ENCODE assay signal across 17 cellular contexts in the genomic region with DNA sequence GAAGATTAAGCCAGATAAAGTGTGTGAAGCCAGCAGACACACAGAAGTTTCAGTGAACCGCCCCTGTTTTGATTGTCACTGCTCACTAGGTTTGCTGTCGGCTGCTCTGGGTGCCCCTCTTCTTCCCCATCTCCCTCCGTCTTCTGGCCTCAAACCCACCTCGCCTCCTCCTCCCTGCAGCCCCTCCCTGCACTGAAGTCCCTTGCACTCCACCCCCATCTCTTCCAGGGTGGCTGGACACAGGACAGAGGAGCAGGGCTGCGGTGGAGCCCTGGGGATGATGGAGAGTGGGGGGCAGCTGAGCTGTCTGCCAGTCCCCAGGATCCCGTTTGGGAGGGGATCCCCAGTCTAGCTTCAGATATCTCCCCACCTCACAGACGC. TPM values are rescaled to one million over a fixed set of nuclear protein-coding genes. Genes with fewer than 3 reads are reported as not detected.
DNase-seq lines count a peak whose midpoint lies in the region; TF ChIP-seq lines count a peak whose summit lies in the region.
"Had no signal": no experiment of that assay in that cellular context is flagged by ENCODE, and none has a peak within 500 bp of the region (broad histone marks: within the 10 kb centered on the region; RNA-seq: fewer than 3 reads in every experiment).

No MANE protein-coding gene starts in this region.

- no peaks in the 10 kb centered on the region for H3K79me2 ChIP-seq in PC-9 (ENCODE audit: low read depth)

- peak overlapping the region; percentile 67; the same call in 1 of the 2 replicates for H3K27ac ChIP-seq in PC-9
- H3K27ac ChIP-seq in iPS-20b (ENCODE audit: low read length), result no peak overlapping the region
- H3K27ac ChIP-seq: 22Rv1, KMS-11 had no signal

- no TSS peak for BruUV-seq in PC-9 (replicated peaks; lab: Mats Ljungman, UMichigan)

- CTCF ChIA-PET in PC-9 (lab: Charles Lee), result no interaction called here

- H3K27me3 ChIP-seq in PC-9 (ENCODE audit: insufficient read depth, low read depth) (no peaks in the 10 kb centered on the region), iPS-20b (ENCODE audit: insufficient read depth, low read length) (peaks cover 62% of the 10 kb centered on the region)
- H3K27me3 ChIP-seq: MG63 had no signal

- H3K9ac ChIP-seq in iPS-20b (ENCODE audit: low read depth, low read length), result no peak overlapping the region
- H3K9ac ChIP-seq: KMS-11 had no signal

- intact Hi-C loops in PC-9 (cut with micrococcal nuclease; ENCODE audit: unreplicated experiment), result no loop called here
- intact Hi-C loops in activated CD4-positive, alpha-beta T cell treated with anti-CD3 and anti-CD28 coated beads, Interleukin-2, amount 10 ng/mL, durations not matched to agents 24 days and 14 days (cut with micrococcal nuclease), result loop anchor here (5.0 kb wide), 1 partner anchor 91 kb away; a partner anchor contains a TSS

- POLR2A ChIA-PET in PC-9 (lab: Charles Lee; ENCODE audit: unreplicated experiment), result interaction anchor here (0.6 kb wide), 1 partner anchor 244 kb away, joined by 4 read pairs; a partner anchor contains a TSS

- TF ChIP-seq CTCF in PC-9 (conservative IDR thresholded peaks at IDR 0.05), result no peak

- H3K27me3 Mint-ChIP-seq in activated CD4-positive, alpha-beta T cell treated with anti-CD3 and anti-CD28 coated beads, Interleukin-2, amount 10 ng/mL, durations not matched to agents 24 days and 14 days, result peaks cover 47% of the 10 kb centered on the region

- H3K4me2 ChIP-seq in PC-9, result peak overlapping the region; percentile 63; the same call in 1 of the 2 replicates
- H3K4me2 ChIP-seq: KMS-11 had no signal

- H3K4me1 Mint-ChIP-seq in activated CD4-positive, alpha-beta T cell treated with anti-CD3 and anti-CD28 coated beads, Interleukin-2, amount 10 ng/mL, durations not matched to agents 24 days and 14 days, result peaks cover 4% of the 10 kb centered on the region

- H3K36me3 ChIP-seq in PC-9 (ENCODE audit: low read depth) (no peaks in the 10 kb centered on the region), iPS-20b (ENCODE audit: insufficient read depth, low read depth, low read length) (no peaks in the 10 kb centered on the region)
- H3K36me3 ChIP-seq: MG63 had no signal

- no peaks in the 10 kb centered on the region for H4K20me1 ChIP-seq in PC-9 (ENCODE audit: insufficient read depth)

- no peaks in the 10 kb centered on the region for H3K9me3 ChIP-seq in PC-9 (ENCODE audit: insufficient read depth, low read depth)
- no peaks in the 10 kb centered on the region for H3K9me3 ChIP-seq in iPS-20b (ENCODE audit: insufficient read depth, low read depth, low read length)
- H3K9me3 ChIP-seq: MG63 had no signal

- H3K4me3 ChIP-seq in PC-9 (no peak overlapping the region), iPS-20b (ENCODE audit: low read length) (peak overlapping the region; percentile 15; the same call in 1 of the 2 replicates)
- H3K4me3 ChIP-seq: MG63 had no signal

- H3K9me3 Mint-ChIP-seq in activated CD4-positive, alpha-beta T cell treated with anti-CD3 and anti-CD28 coated beads, Interleukin-2, amount 10 ng/mL, durations not matched to agents 24 days and 14 days, result no peaks in the 10 kb centered on the region

- no peak overlapping the region for H3K27ac Mint-ChIP-seq in activated CD4-positive, alpha-beta T cell treated with anti-CD3 and anti-CD28 coated beads, Interleukin-2, amount 10 ng/mL, durations not matched to agents 24 days and 14 days

- H3K4me1 ChIP-seq in PC-9 (replicated peaks; ENCODE audit: insufficient read depth) (peaks cover 68% of the 10 kb centered on the region), iPS-20b (ENCODE audit: insufficient read depth, low read length) (no peaks in the 10 kb centered on the region)

- no peak overlapping the region for H2AFZ ChIP-seq in PC-9

- no peak overlapping the region for H3K4me3 Mint-ChIP-seq in activated CD4-positive, alpha-beta T cell treated with anti-CD3 and anti-CD28 coated beads, Interleukin-2, amount 10 ng/mL, durations not matched to agents 24 days and 14 days

- peaks cover 51% of the 10 kb centered on the region for H3F3A ChIP-seq in PC-9 (ENCODE audit: insufficient read depth, low read depth)

- DNase-seq in NCI-H526 (lab: John Stamatoyannopoulos, UW) (peak; percentile 64 to 68), NCI-H526 treated with DMSO at 0.1 percent for 48 hours (lab: John Stamatoyannopoulos, UW) (no peak), PC-9 (no peak), NCI-H2107 treated with DMSO at 0.1 percent for 48 hours (lab: John Stamatoyannopoulos, UW; ENCODE audit: unreplicated experiment) (no peak), dermis blood vessel endothelial cell (no peak), SIG-M5 (lab: John Stamatoyannopoulos, UW) (no peak)
- no peak for DNase-seq in activated CD4-positive, alpha-beta T cell treated with anti-CD3 and anti-CD28 coated beads, Interleukin-2, amount 10 ng/mL, durations not matched to agents 24 days and 14 days
- DNase-seq: DMS 273 treated with DMSO at 0.1 percent for 48 hours, MG63, NCI-H1092, NCI-H146, NCI-H2081, NCI-H510A treated with DMSO at 0.1 percent for 48 hours had no signal

- H3K36me3 Mint-ChIP-seq in activated CD4-positive, alpha-beta T cell treated with anti-CD3 and anti-CD28 coated beads, Interleukin-2, amount 10 ng/mL, durations not matched to agents 24 days and 14 days (ENCODE audit: low read depth), result no peaks in the 10 kb centered on the region

- H3K9me2 ChIP-seq in PC-9 (ENCODE audit: insufficient read depth), result no peaks in the 10 kb centered on the region

RNA-seq across cellular contexts. Expression of a gene that starts 53.5 kb away (rescaled TPM):
- total RNA-seq in PC-9 (2021) (not detected in 2 replicates), dermis blood vessel endothelial cell (under 0.01 TPM in 1 of 2 replicates, not detected in the other)
- total RNA-seq in activated CD4-positive, alpha-beta T cell treated with anti-CD3 and anti-CD28 coated beads, Interleukin-2, amount 10 ng/mL, durations not matched to agents 24 days and 14 days, result 43.5 and 44.9 TPM in 2 replicates
- total RNA-seq: HepG2 had no signal

Comparison
In these comparisons a context has a peak if more than half of its experiments do, and no peak if none do; other contexts are left out.
1. DNase-seq: peak in NCI-H526 (2 of 2); none in NCI-H526 treated with DMSO at 0.1 percent for 48 hours (single experiment), PC-9 (0 of 2), activated CD4-positive, alpha-beta T cell treated with anti-CD3 and anti-CD28 coated beads, Interleukin-2, amount 10 ng/mL, durations not matched to agents 24 days and 14 days (single experiment), NCI-H2107 treated with DMSO at 0.1 percent for 48 hours (single experiment), dermis blood vessel endothelial cell (single experiment) and SIG-M5 (single experiment).
2. RNA of a gene that starts 53.5 kb away (total RNA-seq): 43.5 to 44.9 TPM in activated CD4-positive, alpha-beta T cell treated with anti-CD3 and anti-CD28 coated beads, Interleukin-2, amount 10 ng/mL, durations not matched to agents 24 days and 14 days; not detected in PC-9 and under 0.01 TPM in dermis blood vessel endothelial cell; every median in the first group is over 10 times any median in the second.